Comparison of ENCODE assay signal across 24 cellular contexts in the genomic region with DNA sequence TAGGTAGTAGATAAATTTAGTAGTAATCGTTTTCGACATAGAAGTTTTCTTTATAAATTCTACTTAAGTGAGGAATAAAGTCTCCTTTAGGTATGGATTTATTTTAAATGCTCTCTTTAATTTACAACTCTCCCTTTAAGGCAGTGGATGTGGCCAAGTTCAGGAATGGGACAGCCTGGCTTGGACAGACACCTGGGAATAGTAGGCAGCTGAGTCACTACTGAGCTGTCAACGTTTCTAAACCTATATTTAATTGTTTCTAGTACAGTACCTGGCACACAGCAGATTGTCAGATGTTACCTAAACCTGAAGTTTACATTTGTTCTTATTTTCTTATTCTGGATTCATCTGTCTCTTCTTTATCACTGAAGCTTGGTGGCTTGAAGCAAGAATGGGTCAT.
DNase-seq lines count a peak whose midpoint lies in the region; FAIRE-seq and TF ChIP-seq lines count a peak whose summit lies in the region.
"Had no signal": no experiment of that assay in that cellular context is flagged by ENCODE, and none has a peak within 500 bp of the region (broad histone marks: within the 10 kb centered on the region; RNA-seq: fewer than 3 reads in every experiment).

No MANE protein-coding gene starts in this region.

- no peak overlapping the region for H2BK15ac ChIP-seq in mesenchymal stem cell (ENCODE audit: low read depth, poor library complexity, severe bottlenecking)

- H2AFZ ChIP-seq in trophoblast cell (ENCODE audit: insufficient read depth, low read length, poor library complexity) (no peak overlapping the region), mesenchymal stem cell (ENCODE audit: low read depth, low read length) (no peak overlapping the region)
- H2AFZ ChIP-seq: GM23338 had no signal

- H3K9ac ChIP-seq in trophoblast cell (ENCODE audit: low read length) (no peak overlapping the region), mesenchymal stem cell (ENCODE audit: low read length) (no peak overlapping the region)

- TF ChIP-seq CTCF in RWPE1 (conservative IDR thresholded peaks at IDR 0.05; ENCODE audit: low read depth): no peak
- TF ChIP-seq CTCF in bronchial epithelial cell (IDR thresholded peaks at IDR 0.05; ENCODE audit: insufficient read depth, low read length, severe bottlenecking): no peak
- no peak for TF ChIP-seq CTCF in right atrium auricular region (IDR thresholded peaks at IDR 0.05)

- intact Hi-C loops in activated CD4-positive, alpha-beta memory T cell treated with anti-CD3 and anti-CD28 coated beads for 36 hours (cut with micrococcal nuclease): no loop called here

- peaks cover 41% of the 10 kb centered on the region for H3K36me3 Mint-ChIP-seq in activated CD4-positive, alpha-beta memory T cell treated with anti-CD3 and anti-CD28 coated beads for 36 hours

- H2AK5ac ChIP-seq in trophoblast cell (ENCODE audit: low read length) (no peak overlapping the region), mesenchymal stem cell (ENCODE audit: low read length, severe bottlenecking) (no peak overlapping the region)

- POLR2A ChIA-PET in RWPE1 (lab: Yijun Ruan, JAX; ENCODE audit: low non-redundant PET): no interaction called here
- POLR2A ChIA-PET in activated CD4-positive, alpha-beta memory T cell treated with anti-CD3 and anti-CD28 coated beads for 36 hours (lab: Charles Lee): no interaction called here

- H3K36me3 ChIP-seq in bronchial epithelial cell (ENCODE audit: control insufficient read depth, insufficient read depth, low read length) (peaks cover 5% of the 10 kb centered on the region), trophoblast cell (ENCODE audit: control insufficient read depth in 1 of 2, insufficient read depth in 2 of 2, low read length in 2 of 2) (peaks cover 15 to 25% of the 10 kb centered on the region in 2 experiments), mesenchymal stem cell (ENCODE audit: control insufficient read depth in 1 of 2, insufficient read depth in 2 of 2, low read depth in 1 of 2, low read length in 2 of 2) (peaks cover 5 to 77% of the 10 kb centered on the region in 2 experiments), right atrium auricular region (peaks cover 55% of the 10 kb centered on the region)
- H3K36me3 ChIP-seq: HAP-1 had no signal

- no peak overlapping the region for H3K14ac ChIP-seq in trophoblast cell (ENCODE audit: low read length)
- no peak overlapping the region for H3K14ac ChIP-seq in mesenchymal stem cell (ENCODE audit: low read length in 2 of 2)

- CTCF ChIA-PET in RWPE1 (lab: Yijun Ruan, JAX): interaction anchor here (0.5 to 0.6 kb wide), 2 partner anchors 14 to 63 kb away, joined by 3 to 10 read pairs; no protein-coding TSS in a partner anchor
- CTCF ChIA-PET in activated CD4-positive, alpha-beta memory T cell treated with anti-CD3 and anti-CD28 coated beads for 36 hours (lab: Charles Lee): no interaction called here

- no peak overlapping the region for H3K4ac ChIP-seq in trophoblast cell (ENCODE audit: low read depth, low read length)
- no peak overlapping the region for H3K4ac ChIP-seq in mesenchymal stem cell (ENCODE audit: low read depth in 1 of 2, low read length in 2 of 2)

- H3K23ac ChIP-seq in trophoblast cell (ENCODE audit: low read length) (no peak overlapping the region), mesenchymal stem cell (ENCODE audit: low read length in 2 of 2) (no peak overlapping the region)

- H4K91ac ChIP-seq in trophoblast cell (ENCODE audit: low read depth, low read length) (no peak overlapping the region), mesenchymal stem cell (ENCODE audit: low read length) (no peak overlapping the region)

- H3K4me1 ChIP-seq in trophoblast cell (ENCODE audit: control insufficient read depth in 1 of 2, insufficient read depth in 2 of 2, low read length in 2 of 2) (no peaks in the 10 kb centered on the region), mesenchymal stem cell (ENCODE audit: control insufficient read depth, insufficient read depth, low read depth, low read length) (no peaks in the 10 kb centered on the region), right atrium auricular region (no peaks in the 10 kb centered on the region)
- H3K4me1 ChIP-seq: HAP-1 had no signal

- no peaks in the 10 kb centered on the region for H3K79me2 ChIP-seq in trophoblast cell (ENCODE audit: control insufficient read depth, insufficient read depth, low read length, poor library complexity)

- no peaks in the 10 kb centered on the region for H3K9me3 ChIP-seq in trophoblast cell (ENCODE audit: insufficient read depth, low read depth, low read length)
- H3K9me3 ChIP-seq in mesenchymal stem cell (ENCODE audit: control insufficient read depth, low read length): no peaks in the 10 kb centered on the region
- no peaks in the 10 kb centered on the region for H3K9me3 ChIP-seq in right atrium auricular region
- H3K9me3 ChIP-seq: HAP-1 had no signal

- H3K27ac ChIP-seq in RWPE1 (no peak overlapping the region), trophoblast cell (ENCODE audit: low read depth, low read length) (no peak overlapping the region), mesenchymal stem cell (ENCODE audit: low read length, poor library complexity, severe bottlenecking) (no peak overlapping the region), right atrium auricular region (no peak overlapping the region)
- H3K27ac ChIP-seq: SK-N-MC had no signal

- H3K27me3 ChIP-seq in bronchial epithelial cell (ENCODE audit: control insufficient read depth, insufficient read depth, low read length) (no peaks in the 10 kb centered on the region), trophoblast cell (ENCODE audit: insufficient read depth, low read length) (no peaks in the 10 kb centered on the region), mesenchymal stem cell (ENCODE audit: control insufficient read depth in 1 of 2, insufficient read depth in 1 of 2, low read length in 2 of 2) (no peaks in the 10 kb centered on the region), right atrium auricular region (no peaks in the 10 kb centered on the region)

- no peaks in the 10 kb centered on the region for H3K27me3 Mint-ChIP-seq in activated CD4-positive, alpha-beta memory T cell treated with anti-CD3 and anti-CD28 coated beads for 36 hours
- H3K27me3 Mint-ChIP-seq: IgD-negative memory B cell had no signal

- H3K9me3 Mint-ChIP-seq in activated CD4-positive, alpha-beta memory T cell treated with anti-CD3 and anti-CD28 coated beads for 36 hours: no peaks in the 10 kb centered on the region
- H3K9me3 Mint-ChIP-seq: CD8-positive, alpha-beta T cell; GM23338; IgD-negative memory B cell had no signal

- H4K12ac ChIP-seq in trophoblast cell (ENCODE audit: low read depth, low read length): no peak overlapping the region

- H3K4me1 Mint-ChIP-seq in activated CD4-positive, alpha-beta memory T cell treated with anti-CD3 and anti-CD28 coated beads for 36 hours (ENCODE audit: low read depth): peaks cover 12% of the 10 kb centered on the region
- H3K4me1 Mint-ChIP-seq: GM23338 had no signal

- H3K4me3 ChIP-seq in bronchial epithelial cell (ENCODE audit: low read depth, low read length) (no peak overlapping the region), trophoblast cell (ENCODE audit: low read depth, low read length) (no peak overlapping the region), mesenchymal stem cell (ENCODE audit: insufficient read depth in 1 of 2, low read depth in 1 of 2, low read length in 2 of 2) (no peak overlapping the region), right atrium auricular region (no peak overlapping the region)
- H3K4me3 ChIP-seq: GM23338, HAP-1, SK-N-MC had no signal

- no peaks in the 10 kb centered on the region for H3K79me1 ChIP-seq in trophoblast cell (ENCODE audit: low read length)
- no peaks in the 10 kb centered on the region for H3K79me1 ChIP-seq in mesenchymal stem cell (replicated peaks; ENCODE audit: low read length, poor library complexity, severe bottlenecking)

- H2BK120ac ChIP-seq in trophoblast cell (ENCODE audit: insufficient read depth, low read length, poor library complexity) (no peak overlapping the region), mesenchymal stem cell (ENCODE audit: low read depth, low read length) (no peak overlapping the region)

- no peak overlapping the region for H4K8ac ChIP-seq in trophoblast cell (ENCODE audit: low read depth, low read length)
- H4K8ac ChIP-seq in mesenchymal stem cell (ENCODE audit: low read length): no peak overlapping the region

- no peak overlapping the region for H3K27ac Mint-ChIP-seq in activated CD4-positive, alpha-beta memory T cell treated with anti-CD3 and anti-CD28 coated beads for 36 hours
- H3K27ac Mint-ChIP-seq: CD8-positive, alpha-beta T cell; GM23338 had no signal

- no peak overlapping the region for H2BK12ac ChIP-seq in trophoblast cell (ENCODE audit: low read length)
- no peak overlapping the region for H2BK12ac ChIP-seq in mesenchymal stem cell (ENCODE audit: low read length in 2 of 2)

- H3K4me2 ChIP-seq in trophoblast cell (ENCODE audit: low read length) (no peak overlapping the region), mesenchymal stem cell (ENCODE audit: low read length, poor library complexity, severe bottlenecking) (no peak overlapping the region)
- H3K4me2 ChIP-seq: GM23338 had no signal

- no peak overlapping the region for H3K4me3 Mint-ChIP-seq in activated CD4-positive, alpha-beta memory T cell treated with anti-CD3 and anti-CD28 coated beads for 36 hours
- H3K4me3 Mint-ChIP-seq: CD8-positive, alpha-beta T cell; GM23338; IgD-negative memory B cell had no signal

- no peak overlapping the region for H3K18ac ChIP-seq in trophoblast cell (ENCODE audit: low read length)
- no peak overlapping the region for H3K18ac ChIP-seq in mesenchymal stem cell (ENCODE audit: low read depth in 1 of 2, low read length in 2 of 2)

- no peak for FAIRE-seq in bronchial epithelial cell (lab: Jason Lieb, UNC)
- FAIRE-seq: GM12891 had no signal

- WGBS in trophoblast cell (ENCODE audit: extremely low coverage, insufficient coverage, insufficient read length): no CpG with 5 or more reads among the region's 3 CpGs
- WGBS in mesenchymal stem cell: no CpG with 5 or more reads among the region's 3 CpGs

- peak; percentile 22 for DNase-seq in A172 (ENCODE audit: low spot score)
- peak; percentile 63 for DNase-seq in RWPE1 (ENCODE audit: low spot score)
- peak; percentile 68 for DNase-seq in bronchial epithelial cell (ENCODE audit: low read depth)
- DNase-seq in trophoblast cell: peak; percentile 16 to 44
- DNase-seq in mesenchymal stem cell: no peak
- no peak for DNase-seq in right atrium auricular region (ENCODE audit: low spot score)
- no peak for DNase-seq in pons (ENCODE audit: low spot score)
- DNase-seq in activated CD4-positive, alpha-beta memory T cell treated with anti-CD3 and anti-CD28 coated beads for 36 hours: no peak
- DNase-seq: 8988T; AML-193; C1 segment of cervical spinal cord; CD8-positive, alpha-beta T cell; DND-41; NCI-H1694; NCI-H2081; NCI-H2171 treated with DMSO at 0.1 percent for 48 hours; NCI-H446; NCI-H526; SHP77 had no signal

- H2BK5ac ChIP-seq in trophoblast cell (ENCODE audit: low read depth, low read length, poor library complexity): no peak overlapping the region
- no peak overlapping the region for H2BK5ac ChIP-seq in mesenchymal stem cell (ENCODE audit: low read depth, low read length, poor library complexity, severe bottlenecking)

Comparison
In these comparisons a context has a peak if more than half of its experiments do, and no peak if none do; other contexts are left out.
1. DNase-seq: peak in A172 (single experiment), RWPE1 (single experiment), bronchial epithelial cell (single experiment) and trophoblast cell (2 of 2); none in mesenchymal stem cell (single experiment), right atrium auricular region (single experiment), pons (single experiment) and activated CD4-positive, alpha-beta memory T cell treated with anti-CD3 and anti-CD28 coated beads for 36 hours (single experiment).